Comparison of ENCODE assay signal across 10 cellular contexts in genomic region chr1:41365320-41365633, GRCh38. TPM values are rescaled to one million over a fixed set of nuclear protein-coding genes. Genes with fewer than 3 reads are reported as not detected.
DNase-seq lines count a peak whose midpoint lies in the region; ATAC-seq and TF ChIP-seq lines count a peak whose summit lies in the region.
"Had no signal": no experiment of that assay in that cellular context is flagged by ENCODE, and none has a peak within 500 bp of the region (broad histone marks: within the 10 kb centered on the region; RNA-seq: fewer than 3 reads in every experiment).

No MANE protein-coding gene starts in this region.

- no peak overlapping the region for H3K4me3 ChIP-seq in heart right ventricle
- no peak overlapping the region for H3K4me3 ChIP-seq in tibial artery

- intact Hi-C loops in Right ventricle myocardium superior (cut with DNase I): no loop called here
- intact Hi-C loops in heart right ventricle (cut with DNase I): loop anchor here in 3 of 10 donors (5.0 to 10.0 kb wide), 2 partner anchors 50 to 52 kb away; no protein-coding TSS in a partner anchor
- intact Hi-C loops in tibial artery (cut with DNase I; ENCODE audit: low total_unique reads): no loop called here

- peaks cover 57% of the 10 kb centered on the region for H3K4me1 Mint-ChIP-seq in WTC11
- H3K4me1 Mint-ChIP-seq in naive thymus-derived CD8-positive, alpha-beta T cell: peaks cover 7 to 48% (median 39%) of the 10 kb centered on the region in 4 donors

- H3K27ac Mint-ChIP-seq in WTC11: 0 out of 2 replicates have a peak overlapping the region, but pooled peaks have one; percentile 7
- peak overlapping the region in 4 of 10 donors; percentile 9 to 86 (median 70) for H3K27ac Mint-ChIP-seq in naive thymus-derived CD8-positive, alpha-beta T cell

- H3K4me3 Mint-ChIP-seq in WTC11: peak overlapping the region; percentile 20; the same call in 1 of the 2 replicates
- peak overlapping the region; percentile 22 to 78 (median 62) for H3K4me3 Mint-ChIP-seq in naive thymus-derived CD8-positive, alpha-beta T cell

- DNase-seq in Right ventricle myocardium superior (peak; percentile 20), heart right ventricle (no peak), WTC11 (ENCODE audit: low spot score) (no peak), tibial artery (no peak), GM10266 (ENCODE audit: extremely low spot score) (no peak), SW480 (ENCODE audit: low spot score) (no peak)
- no peak for DNase-seq in naive thymus-derived CD8-positive, alpha-beta T cell
- DNase-seq: activated CD8-positive, alpha-beta memory T cell treated with anti-CD3 and anti-CD28 coated beads, Interleukin-2, amount 50 U/mL, for 4 hours; effector CD4-positive, alpha-beta T cell had no signal

- no peaks in the 10 kb centered on the region for H3K36me3 ChIP-seq in heart right ventricle
- H3K36me3 ChIP-seq in tibial artery: no peaks in the 10 kb centered on the region

- no peaks in the 10 kb centered on the region for H3K36me3 Mint-ChIP-seq in WTC11
- H3K36me3 Mint-ChIP-seq in naive thymus-derived CD8-positive, alpha-beta T cell: no peaks in the 10 kb centered on the region

- H3K27ac ChIP-seq in heart right ventricle: peak overlapping the region in 5 of 10 donors; percentile 27 to 80 (median 76)
- H3K27ac ChIP-seq in tibial artery: peak overlapping the region; percentile 56 to 65

- H3K9me3 ChIP-seq in heart right ventricle: no peaks in the 10 kb centered on the region
- no peaks in the 10 kb centered on the region for H3K9me3 ChIP-seq in tibial artery

- POLR2A ChIA-PET in WTC11 (lab: Charles Lee): interaction anchor here (1.0 kb wide), 1 partner anchor 14 kb away, joined by 8 read pairs; no protein-coding TSS in a partner anchor
- POLR2A ChIA-PET in naive thymus-derived CD8-positive, alpha-beta T cell (lab: Charles Lee): no interaction called here

- H3K9me3 Mint-ChIP-seq in WTC11: no peaks in the 10 kb centered on the region
- no peaks in the 10 kb centered on the region for H3K9me3 Mint-ChIP-seq in naive thymus-derived CD8-positive, alpha-beta T cell

- H3K4me1 ChIP-seq in heart right ventricle (peaks cover 11 to 55% (median 34%) of the 10 kb centered on the region in 9 donors), tibial artery (peaks cover 0 to 40% (median 32%) of the 10 kb centered on the region in 4 donors)

- CTCF ChIA-PET in WTC11 (lab: Charles Lee): interaction anchor here (1.0 to 1.4 kb wide), 6 partner anchors 17 to 52 kb away, joined by 3 to 6 read pairs (median 4); no protein-coding TSS in a partner anchor

- peaks cover 70% of the 10 kb centered on the region for H3K27me3 Mint-ChIP-seq in WTC11 (ENCODE audit: low read depth)
- H3K27me3 Mint-ChIP-seq in naive thymus-derived CD8-positive, alpha-beta T cell: peaks cover 2 to 28% (median 26%) of the 10 kb centered on the region in 5 donors

- ATAC-seq in Right ventricle myocardium superior (ENCODE audit: poor library complexity) (no peak), heart right ventricle (no peak), WTC11 (no peak), HG03196 (IDR thresholded peaks at IDR 0.05; ENCODE audit: unreplicated experiment) (no peak)
- no peak for ATAC-seq in naive thymus-derived CD8-positive, alpha-beta T cell

- TF ChIP-seq CTCF in heart right ventricle (IDR thresholded peaks at IDR 0.05) (no peak), WTC11 (IDR thresholded peaks at IDR 0.05) (no peak), tibial artery (IDR thresholded peaks at IDR 0.05) (no peak), GM10266 (IDR thresholded peaks at IDR 0.05; ENCODE audit: control insufficient read depth, insufficient read depth, low read depth, missing control alignments) (no peak)

- H3K27me3 ChIP-seq in heart right ventricle (peaks cover 0 to 76% (median 28%) of the 10 kb centered on the region in 7 donors), tibial artery (peaks cover 0 to 9% of the 10 kb centered on the region in 2 donors)

TF ChIP-seq in WTC11, 78 proteins besides CTCF, POLR2A, EP300 and RAD21:
- TF ChIP-seq ATF3 (CRISPR knock-in tag; conservative IDR thresholded peaks at IDR 0.05) (no peak), IRF2 (CRISPR knock-in tag; IDR thresholded peaks at IDR 0.05; ENCODE audit: borderline replicate concordance, low read depth) (no peak), NFATC4 (CRISPR knock-in tag; IDR thresholded peaks at IDR 0.05) (no peak), ZNF423 (CRISPR knock-in tag; IDR thresholded peaks at IDR 0.05) (no peak), USF1 (CRISPR knock-in tag; IDR thresholded peaks at IDR 0.05) (no peak), IRF1 (CRISPR knock-in tag; IDR thresholded peaks at IDR 0.05) (no peak), GABPB1 (CRISPR knock-in tag; IDR thresholded peaks at IDR 0.05) (no peak), MAX (CRISPR knock-in tag; IDR thresholded peaks at IDR 0.05) (no peak), E2F4 (CRISPR knock-in tag; IDR thresholded peaks at IDR 0.05; ENCODE audit: borderline replicate concordance, low read depth) (no peak), PRRX2 (CRISPR knock-in tag; IDR thresholded peaks at IDR 0.05) (no peak), HMGXB4 (CRISPR knock-in tag; IDR thresholded peaks at IDR 0.05) (no peak), RELA (CRISPR knock-in tag; IDR thresholded peaks at IDR 0.05; ENCODE audit: borderline replicate concordance) (no peak), GRHL2 (CRISPR knock-in tag; IDR thresholded peaks at IDR 0.05; ENCODE audit: insufficient replicate concordance, severe bottlenecking) (no peak), NR1H2 (CRISPR knock-in tag; IDR thresholded peaks at IDR 0.05) (no peak), JAZF1 (CRISPR knock-in tag; IDR thresholded peaks at IDR 0.05) (no peak)

RNA-seq across cellular contexts. Expression of gene FOXO6, which starts 4.0 kb away (rescaled TPM):
- total RNA-seq in Right ventricle myocardium superior (3.6 TPM), heart right ventricle (1 to 10 TPM in 8 of 10 donors, under 1 TPM in 2; 0.30 to 2.6 (median 1.4) TPM), WTC11 (2021) (5.4 to 7.4 TPM (median 7.0 TPM) in 3 replicates)
- polyA plus RNA-seq in heart right ventricle: under 1 TPM; 0.77 to 0.95 TPM
- under 1 TPM in 1 of 2 experiments, not detected in 1; 0.19 TPM for total RNA-seq in naive thymus-derived CD8-positive, alpha-beta T cell
- polyA plus RNA-seq in naive thymus-derived CD8-positive, alpha-beta T cell: not detected
